In genomic region chr2:191013876-191014652, GRCh38 we compare ENCODE assay signal across 8 cellular contexts. TPM values are rescaled to one million over a fixed set of nuclear protein-coding genes. Genes with fewer than 3 reads are reported as not detected.
DNase-seq lines count a peak whose midpoint lies in the region; ATAC-seq and TF ChIP-seq lines count a peak whose summit lies in the region.

STAT1 (minus strand) TSS chr2:191014171; CDS start chr2:191010003, 4,168 bp downstream.

- ATAC-seq in foreskin keratinocyte = peak; percentile 93

- DNase-seq in G401 (ENCODE audit: low spot score) (peak; percentile 88), H7 (peak; percentile 98), SHP77 (lab: John Stamatoyannopoulos, UW) (peak; percentile 84 to 91), foreskin keratinocyte (peak; percentile 63 to 80), neural progenitor cell (ENCODE audit: low spot score) (peak; percentile 95), stromal cell of bone marrow (ENCODE audit: low read depth) (peak; percentile 82)
- DNase-seq in activated effector memory CD4-positive, alpha-beta T cell treated with anti-CD3 and anti-CD28 coated beads, Interleukin-2, amount 50 U/mL, for 16 hours = peak; percentile 99

- no peak within 1 kb of the TSS for H3K4me3 Mint-ChIP-seq in neural progenitor cell

- no peak for TF ChIP-seq CTCF in Loucy (conservative IDR thresholded peaks at IDR 0.05; ENCODE audit: low read length)
- TF ChIP-seq CTCF in foreskin keratinocyte (conservative IDR thresholded peaks at IDR 0.05) = no peak
- TF ChIP-seq CTCF in neural progenitor cell (IDR thresholded peaks at IDR 0.05) = no peak

- H3K4me1 Mint-ChIP-seq in neural progenitor cell = no peaks in the 10 kb centered on the region

- H4K20me1 ChIP-seq in Loucy (ENCODE audit: insufficient read depth, low read length, poor library complexity, severe bottlenecking) (peaks cover 14% of the 10 kb centered on the region), neural progenitor cell (ENCODE audit: low read depth) (no peaks in the 10 kb centered on the region)

- no peak within 1 kb of the TSS for H3K27ac Mint-ChIP-seq in neural progenitor cell

- H3K27ac ChIP-seq in foreskin keratinocyte (peak within 1 kb of the TSS; percentile 57), neural progenitor cell (peak within 1 kb of the TSS; percentile 11)

- H2AFZ ChIP-seq in Loucy (ENCODE audit: low read length) = peak within 1 kb of the TSS; percentile 89
- peak within 1 kb of the TSS; percentile 74 for H2AFZ ChIP-seq in neural progenitor cell (replicated peaks)

- H3K27me3 ChIP-seq in H7 (ENCODE audit: control insufficient read depth, insufficient read depth, low read length) (peaks cover 12% of the 10 kb centered on the region), Loucy (ENCODE audit: insufficient read depth, low read length, poor library complexity, severe bottlenecking) (no peaks in the 10 kb centered on the region), foreskin keratinocyte (no peaks in the 10 kb centered on the region), neural progenitor cell (peaks cover 47% of the 10 kb centered on the region)

- peaks cover 1% of the 10 kb centered on the region for H3K36me3 Mint-ChIP-seq in neural progenitor cell

- H3K27me3 Mint-ChIP-seq in neural progenitor cell (ENCODE audit: insufficient read depth, low read depth) = no peaks in the 10 kb centered on the region

- in situ Hi-C loops in G401 (cut with HindIII; ENCODE audit: low sequenced_read_pairs) = no loop called here

- H3K9me3 Mint-ChIP-seq in neural progenitor cell = no peaks in the 10 kb centered on the region

- no peaks in the 10 kb centered on the region for H3K9me2 ChIP-seq in Loucy (replicated peaks; ENCODE audit: low read depth, low read length)

- no peaks in the 10 kb centered on the region for H3K9me3 ChIP-seq in Loucy (ENCODE audit: insufficient read depth, low read depth, low read length)
- H3K9me3 ChIP-seq in neural progenitor cell (ENCODE audit: low read depth) = no peaks in the 10 kb centered on the region

- H3K4me3 ChIP-seq in H7 (ENCODE audit: insufficient read depth, low read depth, low read length) (peak within 1 kb of the TSS; percentile 87), Loucy (ENCODE audit: low read length, poor library complexity, severe bottlenecking) (peak within 1 kb of the TSS; percentile 81), neural progenitor cell (peak within 1 kb of the TSS; percentile 77)

- H3K4me2 ChIP-seq in Loucy (ENCODE audit: low read depth, low read length, poor library complexity, severe bottlenecking) (peak within 1 kb of the TSS; percentile 99), neural progenitor cell (peak within 1 kb of the TSS; percentile 99)

- no peaks in the 10 kb centered on the region; the same call in 1 of the 2 replicates for H3K36me3 ChIP-seq in H7 (replicated peaks; ENCODE audit: control insufficient read depth, insufficient read depth, low read length)
- H3K36me3 ChIP-seq in Loucy (ENCODE audit: insufficient read depth, low read length) = no peaks in the 10 kb centered on the region
- H3K36me3 ChIP-seq in neural progenitor cell = peaks cover 6% of the 10 kb centered on the region

- H3K4me1 ChIP-seq in Loucy (ENCODE audit: insufficient read depth, low read length, poor library complexity, severe bottlenecking) (peaks cover 39% of the 10 kb centered on the region), foreskin keratinocyte (peaks cover 11% of the 10 kb centered on the region), neural progenitor cell (peaks cover 7% of the 10 kb centered on the region)

- H3F3A ChIP-seq in Loucy (ENCODE audit: low read depth) = no peaks in the 10 kb centered on the region
- H3F3A ChIP-seq in neural progenitor cell (ENCODE audit: low read depth) = no peaks in the 10 kb centered on the region

- H3K9ac ChIP-seq in Loucy (ENCODE audit: low read depth, low read length, poor library complexity, severe bottlenecking) (peak within 1 kb of the TSS; percentile 84), neural progenitor cell (peak within 1 kb of the TSS; percentile 59)

- peaks cover 38% of the 10 kb centered on the region for H3K79me2 ChIP-seq in Loucy (ENCODE audit: insufficient read depth, low read length)
- H3K79me2 ChIP-seq in neural progenitor cell (ENCODE audit: low read depth) = peaks cover 20% of the 10 kb centered on the region

RNA-seq across cellular contexts. Expression of gene STAT1, which starts in this region (rescaled TPM):
- total RNA-seq in G401 (2014; rRNA removed; shearing (Covaris generic)) = 37.8 and 39.3 TPM in 2 replicates
- 25.7 and 34.1 TPM in 2 replicates for total RNA-seq in H7 (2014; rRNA removed; shearing (Covaris generic))
- total RNA-seq in foreskin keratinocyte = 143 and 168 TPM in 2 replicates
- 57.7 and 61.1 TPM in 2 replicates for polyA plus RNA-seq in foreskin keratinocyte
- 52.5 and 61.7 TPM in 2 replicates for total RNA-seq in neural progenitor cell (ENCODE audit: low replicate concordance)

Comparison
In these comparisons a context has a peak if more than half of its experiments do, and no peak if none do; other contexts are left out.
1. Peak in every context shown above with its lines: DNase-seq, ATAC-seq, H3K4me3 ChIP-seq and H3K27ac ChIP-seq.